9 cellular contexts compared by ENCODE assay signal in genomic region chr15:34609658-34610057, GRCh38. TPM values are rescaled to one million over a fixed set of nuclear protein-coding genes. Genes with fewer than 3 reads are reported as not detected.
DNase-seq lines count a peak whose midpoint lies in the region; ATAC-seq and TF ChIP-seq lines count a peak whose summit lies in the region.
"Had no signal": no experiment of that assay in that cellular context is flagged by ENCODE, and none has a peak within 500 bp of the region (broad histone marks: within the 10 kb centered on the region; RNA-seq: fewer than 3 reads in every experiment).

No MANE protein-coding gene starts in this region.

- peaks cover 14 to 22% of the 10 kb centered on the region in 2 donors for H3K27me3 Mint-ChIP-seq in CD4-positive, alpha-beta memory T cell
- H3K27me3 Mint-ChIP-seq in Caco-2 (ENCODE audit: insufficient read depth, unreplicated experiment), result peaks cover 26% of the 10 kb centered on the region

- BruUV-seq in Caco-2 (replicated peaks; lab: Mats Ljungman, UMichigan), result no TSS peak

- H3K4me2 ChIP-seq in mesendoderm (ENCODE audit: low read length), result no peak overlapping the region

- H4K8ac ChIP-seq in mesendoderm (ENCODE audit: low read depth, low read length), result no peak overlapping the region

- DNase-seq in CD4-positive, alpha-beta memory T cell, result peak in 2 of 5 donors; percentile 5 to 6
- DNase-seq in NOMO-1 treated with DMSO at 0.1 percent for 48 hours (lab: John Stamatoyannopoulos, UW; ENCODE audit: unreplicated experiment) (peak; percentile 51), heart left ventricle (no peak), dedifferentiated amniotic fluid mesenchymal stem cell (ENCODE audit: extremely low spot score) (no peak), mesendoderm (no peak), Caco-2 (no peak), stomach (no peak)
- DNase-seq: DMS153 had no signal

- H3K9me3 Mint-ChIP-seq in CD4-positive, alpha-beta memory T cell, result no peaks in the 10 kb centered on the region
- H3K9me3 Mint-ChIP-seq in Caco-2 (ENCODE audit: unreplicated experiment), result no peaks in the 10 kb centered on the region

- no peaks in the 10 kb centered on the region for H3K36me3 ChIP-seq in CD4-positive, alpha-beta memory T cell (ENCODE audit: insufficient read depth, low read length)
- H3K36me3 ChIP-seq in heart left ventricle (no peaks in the 10 kb centered on the region), mesendoderm (ENCODE audit: control insufficient read depth, insufficient read depth, low read length) (no peaks in the 10 kb centered on the region), Caco-2 (ENCODE audit: control insufficient read depth, insufficient read depth, low read length) (no peaks in the 10 kb centered on the region), stomach (no peaks in the 10 kb centered on the region)

- H3K4ac ChIP-seq in mesendoderm (ENCODE audit: low read depth, low read length), result no peak overlapping the region

- intact Hi-C loops in CD4-positive, alpha-beta memory T cell (cut with micrococcal nuclease), result loop anchor here (2.0 kb wide), 1 partner anchor 311 kb away; no protein-coding TSS in a partner anchor
- intact Hi-C loops in heart left ventricle (cut with DNase I), result no loop called here
- intact Hi-C loops in Caco-2 (cut with micrococcal nuclease; ENCODE audit: unreplicated experiment), result no loop called here
- intact Hi-C loops in stomach (cut with DNase I; ENCODE audit: low total_unique reads), result no loop called here

- no peak overlapping the region for H2BK15ac ChIP-seq in mesendoderm (replicated peaks; ENCODE audit: low read depth)

- peaks cover 8 to 15% (median 11%) of the 10 kb centered on the region in 4 donors for H3K4me1 Mint-ChIP-seq in CD4-positive, alpha-beta memory T cell
- no peaks in the 10 kb centered on the region for H3K4me1 Mint-ChIP-seq in Caco-2 (ENCODE audit: low read depth, unreplicated experiment)

- H3K4me3 Mint-ChIP-seq in CD4-positive, alpha-beta memory T cell, result peak overlapping the region in 7 of 8 donors; percentile 29 to 53 (median 39)
- no peak overlapping the region for H3K4me3 Mint-ChIP-seq in Caco-2 (ENCODE audit: unreplicated experiment)

- ATAC-seq in GM18868 (IDR thresholded peaks at IDR 0.05; ENCODE audit: unreplicated experiment), result peak; percentile 70
- peak in 3 of 4 donors; percentile 50 to 63 (median 62) for ATAC-seq in heart left ventricle

- H2BK5ac ChIP-seq in mesendoderm (ENCODE audit: low read length), result no peak overlapping the region

- no peak for TF ChIP-seq EP300 in stomach (IDR thresholded peaks at IDR 0.05)

- H2AK5ac ChIP-seq in mesendoderm (ENCODE audit: low read length), result no peak overlapping the region

- peak overlapping the region in 2 of 7 donors; percentile 25 to 74 for H3K27ac Mint-ChIP-seq in CD4-positive, alpha-beta memory T cell
- H3K27ac Mint-ChIP-seq in Caco-2 (ENCODE audit: unreplicated experiment), result no peak overlapping the region

- H3K56ac ChIP-seq in mesendoderm (ENCODE audit: low read length), result no peak overlapping the region

- TF ChIP-seq POLR2A in heart left ventricle (IDR thresholded peaks at IDR 0.05), result no peak
- TF ChIP-seq POLR2A in stomach (IDR thresholded peaks at IDR 0.05), result no peak

- TF ChIP-seq CTCF in heart left ventricle (IDR thresholded peaks at IDR 0.05) (no peak), Caco-2 (IDR thresholded peaks at IDR 0.05; ENCODE audit: insufficient read depth in 1 of 2, low read depth in 1 of 2, low read length in 1 of 2, severe bottlenecking in 1 of 2, unreplicated experiment in 1 of 2) (no peak), stomach (IDR thresholded peaks at IDR 0.05) (no peak)

- H2BK120ac ChIP-seq in mesendoderm (ENCODE audit: low read depth, low read length), result no peak overlapping the region

- H3K27ac ChIP-seq in CD4-positive, alpha-beta memory T cell (ENCODE audit: low read depth, low read length), result no peak overlapping the region
- H3K27ac ChIP-seq in heart left ventricle (peak overlapping the region in 5 of 12 donors; percentile 0 to 55 (median 2)), mesendoderm (ENCODE audit: low read depth, low read length) (no peak overlapping the region), stomach (no peak overlapping the region)

- no peak overlapping the region for H3K4me3 ChIP-seq in CD4-positive, alpha-beta memory T cell (ENCODE audit: low read length in 2 of 2)
- H3K4me3 ChIP-seq in heart left ventricle, result no peak overlapping the region
- H3K4me3 ChIP-seq in mesendoderm (ENCODE audit: low read length), result no peak overlapping the region
- no peak overlapping the region for H3K4me3 ChIP-seq in Caco-2 (ENCODE audit: low read depth, low read length)
- H3K4me3 ChIP-seq in stomach, result no peak overlapping the region

- H3K9me3 ChIP-seq in CD4-positive, alpha-beta memory T cell (ENCODE audit: control insufficient read depth in 1 of 2, low read length in 2 of 2), result no peaks in the 10 kb centered on the region
- H3K9me3 ChIP-seq in heart left ventricle (no peaks in the 10 kb centered on the region), Caco-2 (no peaks in the 10 kb centered on the region), stomach (no peaks in the 10 kb centered on the region)

- H3K18ac ChIP-seq in mesendoderm (ENCODE audit: low read length), result no peak overlapping the region

- H3K4me1 ChIP-seq in CD4-positive, alpha-beta memory T cell (ENCODE audit: insufficient read depth, low read length), result no peaks in the 10 kb centered on the region
- H3K4me1 ChIP-seq in heart left ventricle (peaks cover 0 to 15% (median 4%) of the 10 kb centered on the region in 12 donors), mesendoderm (ENCODE audit: control insufficient read depth, low read depth, low read length) (no peaks in the 10 kb centered on the region), Caco-2 (no peaks in the 10 kb centered on the region), stomach (no peaks in the 10 kb centered on the region)

- no peak overlapping the region for H4K5ac ChIP-seq in mesendoderm (ENCODE audit: low read length)

- CTCF ChIA-PET in CD4-positive, alpha-beta memory T cell (lab: Charles Lee; ENCODE audit: partially characterized antibody), result interaction anchor here (0.8 to 1.9 kb wide), 3 partner anchors 9 to 311 kb away, joined by 4 to 7 read pairs (median 4); no protein-coding TSS in a partner anchor
- CTCF ChIA-PET in Caco-2 (lab: Charles Lee), result no interaction called here

- POLR2A ChIA-PET in CD4-positive, alpha-beta memory T cell (lab: Charles Lee; ENCODE audit: partially characterized antibody), result no interaction called here
- POLR2A ChIA-PET in Caco-2 (lab: Charles Lee), result no interaction called here

- no peaks in the 10 kb centered on the region for H3K36me3 Mint-ChIP-seq in CD4-positive, alpha-beta memory T cell
- H3K36me3 Mint-ChIP-seq in Caco-2 (ENCODE audit: insufficient read depth, unreplicated experiment), result no peaks in the 10 kb centered on the region

- H3K9ac ChIP-seq in mesendoderm (ENCODE audit: low read length), result no peak overlapping the region

- no peak overlapping the region for H3K23ac ChIP-seq in mesendoderm (ENCODE audit: low read length)

- WGBS in heart left ventricle, 4 donors, result 10 to 19% (median 12%) methylated on average over 7 of the region's 7 CpGs
- no CpG with 5 or more reads among the region's 7 CpGs for WGBS in mesendoderm (ENCODE audit: extremely low coverage, insufficient coverage, low lambda C conversion rate)
- WGBS in stomach, 5 donors, result 34 to 39% (median 36%) methylated on average over 7 of the region's 7 CpGs

- H3K79me1 ChIP-seq in mesendoderm (ENCODE audit: low read length), result no peaks in the 10 kb centered on the region

- peaks cover 10% of the 10 kb centered on the region for H3K27me3 ChIP-seq in CD4-positive, alpha-beta memory T cell (ENCODE audit: insufficient read depth, low read length)
- peaks cover 0 to 3% (median 0%) of the 10 kb centered on the region in 9 donors for H3K27me3 ChIP-seq in heart left ventricle
- no peaks in the 10 kb centered on the region for H3K27me3 ChIP-seq in mesendoderm (ENCODE audit: insufficient read depth, low read length, poor library complexity)
- H3K27me3 ChIP-seq in Caco-2 (replicated peaks; ENCODE audit: control insufficient read depth, insufficient read depth, low read length), result no peaks in the 10 kb centered on the region
- peaks cover 0 to 23% (median 0%) of the 10 kb centered on the region in 3 donors for H3K27me3 ChIP-seq in stomach

- H3K79me2 ChIP-seq in mesendoderm (ENCODE audit: control insufficient read depth, insufficient read depth, low read length), result no peaks in the 10 kb centered on the region

RNA-seq across cellular contexts. Expression of gene GOLGA8B, which starts 26.2 kb away (rescaled TPM):
- 100 to 1,000 TPM; 332 to 340 TPM for total RNA-seq in CD4-positive, alpha-beta memory T cell
- 1 to 10 TPM; 4.8 to 6.5 TPM for polyA plus RNA-seq in CD4-positive, alpha-beta memory T cell
- 10 to 100 TPM; 10.5 to 39.0 (median 18.4) TPM for total RNA-seq in heart left ventricle
- polyA plus RNA-seq in heart left ventricle, result 10 to 100 TPM in 1 of 2 donors, 1 to 10 TPM in 1; 3.6 to 23.4 TPM
- polyA plus RNA-seq in mesendoderm (2013, experiment 1 of 2), result 11.3 TPM
- polyA plus RNA-seq in mesendoderm (2013, experiment 2 of 2), result 11.4 TPM
- total RNA-seq in Caco-2 (2022), result 52.3 and 68.2 TPM in 2 replicates
- 100 to 1,000 TPM in 2 of 5 donors, 10 to 100 TPM in 3; 26.8 to 199 (median 96.0) TPM for total RNA-seq in stomach
- polyA plus RNA-seq in stomach, result 10 to 100 TPM in 2 of 3 donors, 1 to 10 TPM in 1; 8.9 to 20.8 (median 13.3) TPM
